In the genomic region with DNA sequence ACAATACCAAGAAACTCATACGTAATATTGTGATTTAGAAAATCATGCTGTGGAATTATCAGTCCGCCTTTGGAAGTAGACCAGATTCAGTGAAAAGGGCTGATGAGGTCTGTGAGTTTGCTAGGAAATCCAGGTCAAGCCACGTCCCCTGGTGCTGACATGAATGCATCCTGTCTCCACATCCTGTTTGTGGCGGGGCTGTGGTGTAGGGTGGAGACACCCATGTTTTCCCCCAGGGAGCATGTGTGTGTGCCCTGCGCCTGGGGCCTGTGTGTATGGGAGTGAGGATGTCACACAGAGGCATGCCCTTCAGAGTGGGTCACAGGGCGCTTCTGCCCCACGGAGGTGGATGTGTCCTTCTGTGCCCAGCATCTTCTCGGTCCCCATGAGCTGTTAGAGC, we compare ENCODE assay signal across 11 cellular contexts.
DNase-seq lines count a peak whose midpoint lies in the region; ATAC-seq and TF ChIP-seq lines count a peak whose summit lies in the region.
"Had no signal": no experiment of that assay in that cellular context is flagged by ENCODE, and none has a peak within 500 bp of the region (broad histone marks: within the 10 kb centered on the region; RNA-seq: fewer than 3 reads in every experiment).

No MANE protein-coding gene starts in this region.

- H3K27me3 ChIP-seq in gastroesophageal sphincter (no peaks in the 10 kb centered on the region), uterus (no peaks in the 10 kb centered on the region)

- 70 to 79% methylated on average over 4 to 7 of the region's 8 CpGs for WGBS in gastroesophageal sphincter (ENCODE audit: low coverage in 1 of 2), 2 donors

- no peak for TF ChIP-seq EP300 in gastroesophageal sphincter (IDR thresholded peaks at IDR 0.05)

- H3K27ac ChIP-seq in gastroesophageal sphincter (no peak overlapping the region), uterus (no peak overlapping the region)

- no peak overlapping the region for H3K4me3 ChIP-seq in gastroesophageal sphincter
- no peak overlapping the region for H3K4me3 ChIP-seq in uterus
- H3K4me3 ChIP-seq: K562 had no signal

- H3K9me3 ChIP-seq in gastroesophageal sphincter: no peaks in the 10 kb centered on the region
- H3K9me3 ChIP-seq in uterus: no peaks in the 10 kb centered on the region

- ATAC-seq in GM19395 (IDR thresholded peaks at IDR 0.05; ENCODE audit: unreplicated experiment) (peak; percentile 55), gastroesophageal sphincter (peak; percentile 57)
- ATAC-seq: K562 had no signal

- intact Hi-C loops in uterus (cut with DNase I; ENCODE audit: low total_unique reads): loop anchor here (10.0 kb wide), 1 partner anchor 187 kb away; no protein-coding TSS in a partner anchor

- TF ChIP-seq POLR2A in gastroesophageal sphincter (IDR thresholded peaks at IDR 0.05) (no peak), uterus (IDR thresholded peaks at IDR 0.05) (no peak)

- no peak for TF ChIP-seq CTCF in gastroesophageal sphincter (IDR thresholded peaks at IDR 0.05)
- TF ChIP-seq CTCF in uterus (IDR thresholded peaks at IDR 0.05): no peak
- no peak for TF ChIP-seq CTCF in GM13977 (IDR thresholded peaks at IDR 0.05; ENCODE audit: extremely low read depth, insufficient read depth, missing control alignments)

- peak; percentile 33 for DNase-seq in EH (ENCODE audit: low read depth)
- peak; percentile 70 for DNase-seq in RPMI7951 (ENCODE audit: low read depth)
- no peak for DNase-seq in uterus
- DNase-seq in NCI-H1105 (lab: John Stamatoyannopoulos, UW): no peak
- no peak for DNase-seq in GM13977 (ENCODE audit: low spot score)
- DNase-seq: activated T-cell treated with anti-CD3 and anti-CD28 coated beads, Interleukin-2, amount 50 U/mL, for 1 hour; midbrain; NCI-H446 treated with DMSO at 0.1 percent for 48 hours had no signal

- peaks cover 0 to 17% of the 10 kb centered on the region in 2 donors for H3K36me3 ChIP-seq in gastroesophageal sphincter
- no peaks in the 10 kb centered on the region for H3K36me3 ChIP-seq in uterus

- in situ Hi-C loops in GM13977 (cut with MboI; ENCODE audit: low pct_unique_long_range_greater_than_20kb, low sequenced_read_pairs, unreplicated experiment): no loop called here

- H3K4me1 ChIP-seq in gastroesophageal sphincter (peaks cover 0 to 12% (median 0%) of the 10 kb centered on the region in 3 donors), uterus (no peaks in the 10 kb centered on the region)

Comparison
In these comparisons a context has a peak if more than half of its experiments do, and no peak if none do; other contexts are left out.
1. DNase-seq: peak in EH (single experiment) and RPMI7951 (single experiment); none in uterus (0 of 2), NCI-H1105 (single experiment) and GM13977 (single experiment).